ENCODE assay signal across 11 cellular contexts in genomic region chr2:118856330-118856977, GRCh38. TPM values are rescaled to one million over a fixed set of nuclear protein-coding genes. Genes with fewer than 3 reads are reported as not detected.
DNase-seq lines count a peak whose midpoint lies in the region; ATAC-seq and TF ChIP-seq lines count a peak whose summit lies in the region.
"Had no signal": no experiment of that assay in that cellular context is flagged by ENCODE, and none has a peak within 500 bp of the region (broad histone marks: within the 10 kb centered on the region; RNA-seq: fewer than 3 reads in every experiment).

No MANE protein-coding gene starts in this region.

- H3K36me3 Mint-ChIP-seq in activated CD8-positive, alpha-beta T cell treated with anti-CD3 and anti-CD28 coated beads, Interleukin-2, amount 10 ng/mL, durations not matched to agents 7 days and 5 days (ENCODE audit: low read depth), result peaks cover 2% of the 10 kb centered on the region
- peaks cover 2% of the 10 kb centered on the region for H3K36me3 Mint-ChIP-seq in memory B cell

- H3K27me3 ChIP-seq in A673 (replicated peaks; ENCODE audit: insufficient read depth, low read depth, low read length, poor library complexity) (peaks cover 98% of the 10 kb centered on the region), thyroid gland (peaks cover 78% of the 10 kb centered on the region), tibial artery (peaks cover 0 to 98% of the 10 kb centered on the region in 2 donors), body of pancreas (peaks cover 4 to 69% of the 10 kb centered on the region in 2 donors)

- DNase-seq in A673 (ENCODE audit: low spot score), result no peak
- DNase-seq in GM13976 (ENCODE audit: low spot score), result peak; percentile 40
- no peak for DNase-seq in activated CD8-positive, alpha-beta T cell treated with anti-CD3 and anti-CD28 coated beads, Interleukin-2, amount 10 ng/mL, durations not matched to agents 7 days and 5 days
- no peak for DNase-seq in memory B cell (ENCODE audit: low spot score in 2 of 2)
- no peak for DNase-seq in occipital lobe (lab: John Stamatoyannopoulos, UW)
- DNase-seq in thyroid gland, result no peak
- DNase-seq in tibial artery, result no peak
- no peak for DNase-seq in body of pancreas
- DNase-seq: SIG-M5 had no signal

- no peak for TF ChIP-seq CTCF in A673 (conservative IDR thresholded peaks at IDR 0.05; ENCODE audit: low read depth, low read length)
- TF ChIP-seq CTCF in GM13976 (IDR thresholded peaks at IDR 0.05; ENCODE audit: borderline replicate concordance, control extremely low read depth, extremely low read depth, insufficient read depth, missing control alignments), result no peak
- TF ChIP-seq CTCF in thyroid gland (IDR thresholded peaks at IDR 0.05), result no peak
- TF ChIP-seq CTCF in tibial artery (IDR thresholded peaks at IDR 0.05), result no peak
- TF ChIP-seq CTCF in body of pancreas (IDR thresholded peaks at IDR 0.05), result no peak

- H3K9me3 ChIP-seq in A673 (ENCODE audit: low read depth, low read length, poor library complexity, severe bottlenecking), result no peaks in the 10 kb centered on the region
- H3K9me3 ChIP-seq in thyroid gland, result no peaks in the 10 kb centered on the region
- no peaks in the 10 kb centered on the region for H3K9me3 ChIP-seq in tibial artery
- H3K9me3 ChIP-seq in body of pancreas, result no peaks in the 10 kb centered on the region

- H3K27ac Mint-ChIP-seq in activated CD8-positive, alpha-beta T cell treated with anti-CD3 and anti-CD28 coated beads, Interleukin-2, amount 10 ng/mL, durations not matched to agents 7 days and 5 days, result peak overlapping the region; percentile 64
- H3K27ac Mint-ChIP-seq in memory B cell, result no peak overlapping the region

- peaks cover 79% of the 10 kb centered on the region for H3K27me3 Mint-ChIP-seq in activated CD8-positive, alpha-beta T cell treated with anti-CD3 and anti-CD28 coated beads, Interleukin-2, amount 10 ng/mL, durations not matched to agents 7 days and 5 days (ENCODE audit: low read depth)
- H3K27me3 Mint-ChIP-seq in memory B cell, result peaks cover 41% of the 10 kb centered on the region

- in situ Hi-C loops in GM13976 (cut with MboI; ENCODE audit: low sequenced_read_pairs, unreplicated experiment), result loop anchor here (10.0 to 25.0 kb wide), 2 partner anchors 632 to 819 kb away; no protein-coding TSS in a partner anchor

- TF ChIP-seq POLR2A in thyroid gland (IDR thresholded peaks at IDR 0.05) (no peak), body of pancreas (IDR thresholded peaks at IDR 0.05) (no peak)

- POLR2A ChIA-PET in A673 (lab: Charles Lee; ENCODE audit: low non-redundant PET), result no interaction called here
- POLR2A ChIA-PET in activated CD8-positive, alpha-beta T cell treated with anti-CD3 and anti-CD28 coated beads, Interleukin-2, amount 10 ng/mL, durations not matched to agents 7 days and 5 days (lab: Charles Lee), result no interaction called here

- BruUV-seq in A673 (replicated peaks; lab: Mats Ljungman, UMichigan), result no TSS peak

- CTCF ChIA-PET in A673 (lab: Charles Lee), result no interaction called here
- CTCF ChIA-PET in activated CD8-positive, alpha-beta T cell treated with anti-CD3 and anti-CD28 coated beads, Interleukin-2, amount 10 ng/mL, durations not matched to agents 7 days and 5 days (lab: Charles Lee), result interaction anchor here (1.3 to 1.5 kb wide), 3 partner anchors 11 to 772 kb away, joined by 5 to 26 read pairs (median 6); no protein-coding TSS in a partner anchor

- H3K4me1 ChIP-seq in A673 (ENCODE audit: insufficient read depth, low read length, poor library complexity, severe bottlenecking) (peaks cover 7% of the 10 kb centered on the region), thyroid gland (peaks cover 6 to 23% of the 10 kb centered on the region in 2 donors), tibial artery (peaks cover 0 to 51% (median 31%) of the 10 kb centered on the region in 4 donors), body of pancreas (peaks cover 42% of the 10 kb centered on the region)

- H3K36me3 ChIP-seq in A673 (ENCODE audit: insufficient read depth, low read length, poor library complexity, severe bottlenecking) (no peaks in the 10 kb centered on the region), thyroid gland (no peaks in the 10 kb centered on the region), tibial artery (no peaks in the 10 kb centered on the region), body of pancreas (replicated peaks in 1 of 2; ENCODE audit: insufficient read depth in 1 of 2, low read depth in 2 of 2) (no peaks in the 10 kb centered on the region)

- peak overlapping the region; percentile 37 for H3K4me3 ChIP-seq in A673 (ENCODE audit: low read depth, low read length, poor library complexity, severe bottlenecking)
- H3K4me3 ChIP-seq in thyroid gland (replicated peaks in 1 of 3), result no peak overlapping the region
- no peak overlapping the region for H3K4me3 ChIP-seq in tibial artery
- no peak overlapping the region for H3K4me3 ChIP-seq in body of pancreas

- H3K4me3 Mint-ChIP-seq in activated CD8-positive, alpha-beta T cell treated with anti-CD3 and anti-CD28 coated beads, Interleukin-2, amount 10 ng/mL, durations not matched to agents 7 days and 5 days, result no peak overlapping the region
- peak overlapping the region; percentile 29 for H3K4me3 Mint-ChIP-seq in memory B cell

- ATAC-seq in activated CD8-positive, alpha-beta T cell treated with anti-CD3 and anti-CD28 coated beads, Interleukin-2, amount 10 ng/mL, durations not matched to agents 7 days and 5 days, result no peak
- ATAC-seq in memory B cell (ENCODE audit: low read depth) (no peak), body of pancreas (no peak)

- H3K4me1 Mint-ChIP-seq in activated CD8-positive, alpha-beta T cell treated with anti-CD3 and anti-CD28 coated beads, Interleukin-2, amount 10 ng/mL, durations not matched to agents 7 days and 5 days (ENCODE audit: low read depth), result peaks cover 11% of the 10 kb centered on the region
- peaks cover 7% of the 10 kb centered on the region for H3K4me1 Mint-ChIP-seq in memory B cell

- no peaks in the 10 kb centered on the region for H3K9me3 Mint-ChIP-seq in activated CD8-positive, alpha-beta T cell treated with anti-CD3 and anti-CD28 coated beads, Interleukin-2, amount 10 ng/mL, durations not matched to agents 7 days and 5 days (ENCODE audit: insufficient read depth)
- no peaks in the 10 kb centered on the region for H3K9me3 Mint-ChIP-seq in memory B cell

- no peak overlapping the region for H3K27ac ChIP-seq in A673 (ENCODE audit: low read depth, low read length, poor library complexity, severe bottlenecking)
- no peak overlapping the region for H3K27ac ChIP-seq in thyroid gland
- no peak overlapping the region for H3K27ac ChIP-seq in tibial artery
- H3K27ac ChIP-seq in body of pancreas, result no peak overlapping the region
- H3K27ac ChIP-seq: epithelial cell of prostate had no signal

- intact Hi-C loops in A673 (cut with micrococcal nuclease; ENCODE audit: unreplicated experiment) (loop anchor here (5.0 to 10.0 kb wide), 3 partner anchors 319 to 809 kb away; no protein-coding TSS in a partner anchor), thyroid gland (cut with DNase I) (loop anchor here (5.0 to 10.0 kb wide), 3 partner anchors 314 to 812 kb away; no protein-coding TSS in a partner anchor), tibial artery (cut with DNase I; ENCODE audit: low total_unique reads) (loop anchor here (10.0 kb wide), 1 partner anchor 652 kb away; no protein-coding TSS in a partner anchor), body of pancreas (cut with DNase I) (loop anchor here (5.0 to 10.0 kb wide), 3 partner anchors 484 to 814 kb away; no protein-coding TSS in a partner anchor)

- WGBS in thyroid gland, 2 donors, result 11 to 15% methylated on average over 20 to 21 of the region's 25 CpGs
- WGBS in body of pancreas, 2 donors, result 7 to 17% methylated on average over 22 to 25 of the region's 25 CpGs

RNA-seq across cellular contexts. Expression of gene EN1, which starts 9.0 kb away (rescaled TPM):
- total RNA-seq in A673 (2021) (not detected in 2 replicates), occipital lobe (not detected), thyroid gland (under 1 TPM in 1 of 4 donors, not detected in 3; 0.11 TPM), body of pancreas (not detected)
- not detected for total RNA-seq in activated CD8-positive, alpha-beta T cell treated with anti-CD3 and anti-CD28 coated beads, Interleukin-2, amount 10 ng/mL, durations not matched to agents 7 days and 5 days
- total RNA-seq: renal cortical epithelial cell had no signal
